1 cellular context compared by ENCODE assay signal in genomic region chr7:75842836-75843446, GRCh38.
TF ChIP-seq lines count a peak whose summit lies in the region.

No MANE protein-coding gene starts in this region.

TF ChIP-seq in K562, 482 proteins besides CTCF, POLR2A, EP300 and RAD21 (continued from another document and continues in another):
- no peak for TF ChIP-seq ZNF431 (CRISPR knock-in tag; IDR thresholded peaks at IDR 0.05)
- TF ChIP-seq VEZF1 (CRISPR knock-in tag; IDR thresholded peaks at IDR 0.05): peak; percentile 53
- no peak for TF ChIP-seq TAF15 (IDR thresholded peaks at IDR 0.05; ENCODE audit: low read depth, low read length)
- peak; percentile 36 for TF ChIP-seq CBFA2T2 (conservative IDR thresholded peaks at IDR 0.05)
- TF ChIP-seq, protein P1, sequence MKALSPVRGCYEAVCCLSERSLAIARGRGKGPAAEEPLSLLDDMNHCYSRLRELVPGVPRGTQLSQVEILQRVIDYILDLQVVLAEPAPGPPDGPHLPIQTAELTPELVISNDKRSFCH (CRISPR knock-in tag; IDR thresholded peaks at IDR 0.05): no peak
- TF ChIP-seq, protein P1 (tag; IDR thresholded peaks at IDR 0.05): no peak
- no peak for TF ChIP-seq ZNF197 (CRISPR knock-in tag; IDR thresholded peaks at IDR 0.05; ENCODE audit: low read depth)
- 0 out of 2 replicates have a peak, but pooled peaks have one; percentile 31 for TF ChIP-seq FOXJ2 (tag; IDR thresholded peaks at IDR 0.05)
- TF ChIP-seq, protein P2, sequence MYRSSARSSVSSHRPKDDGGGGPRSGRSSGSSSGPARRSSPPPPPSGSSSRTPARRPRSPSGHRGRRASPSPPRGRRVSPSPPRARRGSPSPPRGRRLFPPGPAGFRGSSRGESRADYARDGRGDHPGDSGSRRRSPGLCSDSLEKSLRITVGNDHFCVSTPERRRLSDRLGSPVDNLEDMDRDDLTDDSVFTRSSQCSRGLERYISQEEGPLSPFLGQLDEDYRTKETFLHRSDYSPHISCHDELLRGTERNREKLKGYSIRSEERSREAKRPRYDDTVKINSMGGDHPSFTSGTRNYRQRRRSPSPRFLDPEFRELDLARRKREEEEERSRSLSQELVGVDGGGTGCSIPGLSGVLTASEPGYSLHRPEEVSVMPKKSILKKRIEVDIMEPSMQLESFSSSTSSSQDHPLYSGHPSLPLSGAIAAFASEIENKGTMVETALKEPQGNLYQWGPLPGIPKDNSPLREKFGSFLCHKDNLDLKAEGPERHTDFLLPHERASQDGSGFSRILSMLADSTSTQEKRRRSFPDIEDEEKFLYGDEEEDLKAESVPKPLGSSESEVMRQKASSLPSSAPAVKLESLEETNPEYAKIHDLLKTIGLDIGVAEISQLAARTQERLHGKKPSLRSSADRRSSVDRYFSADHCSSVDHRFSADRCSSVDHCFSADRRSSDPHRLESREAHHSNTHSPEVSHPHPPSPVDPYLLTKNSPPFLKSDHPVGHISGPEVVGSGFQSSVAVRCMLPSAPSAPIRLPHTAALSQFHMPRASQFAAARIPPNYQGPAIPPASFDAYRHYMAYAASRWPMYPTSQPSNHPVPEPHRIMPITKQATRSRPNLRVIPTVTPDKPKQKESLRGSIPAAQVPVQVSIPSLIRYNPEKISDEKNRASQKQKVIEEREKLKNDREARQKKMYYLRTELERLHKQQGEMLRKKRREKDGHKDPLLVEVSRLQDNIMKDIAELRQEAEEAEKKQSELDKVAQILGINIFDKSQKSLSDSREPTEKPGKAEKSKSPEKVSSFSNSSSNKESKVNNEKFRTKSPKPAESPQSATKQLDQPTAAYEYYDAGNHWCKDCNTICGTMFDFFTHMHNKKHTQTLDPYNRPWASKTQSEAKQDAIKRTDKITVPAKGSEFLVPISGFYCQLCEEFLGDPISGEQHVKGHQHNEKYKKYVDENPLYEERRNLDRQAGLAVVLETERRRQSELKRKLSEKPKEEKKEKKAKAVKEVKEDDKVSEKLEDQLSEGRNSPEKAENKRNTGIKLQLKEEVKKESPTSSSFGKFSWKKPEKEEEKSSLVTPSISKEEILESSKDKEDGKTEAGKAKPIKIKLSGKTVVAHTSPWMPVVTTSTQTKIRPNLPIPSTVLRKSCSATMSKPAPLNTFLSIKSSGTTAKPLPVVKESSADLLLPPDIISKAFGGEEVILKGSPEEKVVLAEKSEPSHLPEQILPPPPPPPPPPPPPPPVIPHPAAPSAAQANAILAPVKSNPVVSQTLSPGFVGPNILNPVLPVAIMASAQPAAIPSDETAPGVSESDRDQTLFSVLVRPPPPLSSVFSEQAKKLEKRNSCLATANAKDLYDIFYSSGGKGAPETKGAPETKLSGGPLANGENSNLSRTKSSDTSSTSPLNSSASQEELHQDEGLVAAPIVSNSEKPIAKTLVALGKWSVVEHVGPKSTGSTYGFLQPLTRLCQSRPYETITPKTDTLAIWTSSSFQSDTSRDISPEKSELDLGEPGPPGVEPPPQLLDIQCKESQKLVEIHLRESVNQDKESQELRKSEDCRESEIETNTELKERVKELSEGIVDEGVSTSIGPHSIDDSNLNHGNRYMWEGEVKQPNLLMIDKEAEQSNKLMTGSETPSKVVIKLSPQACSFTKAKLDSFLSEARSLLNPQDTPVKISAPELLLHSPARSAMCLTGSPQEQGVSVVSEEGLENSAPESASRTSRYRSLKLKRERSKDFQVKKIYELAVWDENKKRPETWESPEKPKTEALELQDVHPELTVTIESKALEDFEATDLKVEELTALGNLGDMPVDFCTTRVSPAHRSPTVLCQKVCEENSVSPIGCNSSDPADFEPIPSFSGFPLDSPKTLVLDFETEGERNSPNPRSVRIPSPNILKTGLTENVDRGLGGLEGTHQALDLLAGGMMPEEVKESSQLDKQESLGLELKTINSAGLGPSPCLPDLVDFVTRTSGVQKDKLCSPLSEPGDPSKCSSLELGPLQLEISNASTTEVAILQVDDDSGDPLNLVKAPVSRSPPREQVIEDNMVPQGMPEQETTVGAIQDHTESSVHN (IDR thresholded peaks at IDR 0.05; ENCODE audit: borderline replicate concordance in 1 of 2, low read depth in 1 of 2): peak in 1 of 2 experiments; percentile 38; a peak in 1 of 4 replicates
- TF ChIP-seq C11orf30 (IDR thresholded peaks at IDR 0.05; ENCODE audit: low read depth): no peak
- TF ChIP-seq MECOM (CRISPR knock-in tag; IDR thresholded peaks at IDR 0.05): no peak
- peak in 1 of 2 experiments; percentile 54 for TF ChIP-seq E2F6 (IDR thresholded peaks at IDR 0.05; ENCODE audit: borderline replicate concordance in 1 of 2, extremely low read depth in 1 of 2, insufficient read depth in 1 of 2, insufficient read length in 1 of 2, low read depth in 1 of 2, low read length in 1 of 2, poor library complexity in 1 of 2, severe bottlenecking in 1 of 2)
- no peak for TF ChIP-seq THRAP3 (IDR thresholded peaks at IDR 0.05; ENCODE audit: borderline replicate concordance)
- no peak for TF ChIP-seq ZNF695 (CRISPR knock-in tag; IDR thresholded peaks at IDR 0.05)
- no peak for TF ChIP-seq FIP1L1 (IDR thresholded peaks at IDR 0.05; ENCODE audit: low read depth, low read length, poor library complexity, severe bottlenecking)
- no peak for TF ChIP-seq HDAC6 (IDR thresholded peaks at IDR 0.05; ENCODE audit: low read depth, low read length)
- TF ChIP-seq, protein P3, sequence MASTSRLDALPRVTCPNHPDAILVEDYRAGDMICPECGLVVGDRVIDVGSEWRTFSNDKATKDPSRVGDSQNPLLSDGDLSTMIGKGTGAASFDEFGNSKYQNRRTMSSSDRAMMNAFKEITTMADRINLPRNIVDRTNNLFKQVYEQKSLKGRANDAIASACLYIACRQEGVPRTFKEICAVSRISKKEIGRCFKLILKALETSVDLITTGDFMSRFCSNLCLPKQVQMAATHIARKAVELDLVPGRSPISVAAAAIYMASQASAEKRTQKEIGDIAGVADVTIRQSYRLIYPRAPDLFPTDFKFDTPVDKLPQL (IDR thresholded peaks at IDR 0.05; ENCODE audit: extremely low read depth, insufficient read length): no peak
- TF ChIP-seq ZNF785 (CRISPR knock-in tag; IDR thresholded peaks at IDR 0.05): no peak
- no peak for TF ChIP-seq SRSF7 (optimal IDR thresholded peaks at IDR 0.05; ENCODE audit: low read depth, low read length)
- no peak for TF ChIP-seq POLR2AphosphoS2 (IDR thresholded peaks at IDR 0.05; ENCODE audit: low read length)
- peak; percentile 52; the same call in 1 of the 2 replicates for TF ChIP-seq LEF1 (IDR thresholded peaks at IDR 0.05)
- no peak for TF ChIP-seq ZNF41 (CRISPR knock-in tag; conservative IDR thresholded peaks at IDR 0.05)
- TF ChIP-seq, protein P4, sequence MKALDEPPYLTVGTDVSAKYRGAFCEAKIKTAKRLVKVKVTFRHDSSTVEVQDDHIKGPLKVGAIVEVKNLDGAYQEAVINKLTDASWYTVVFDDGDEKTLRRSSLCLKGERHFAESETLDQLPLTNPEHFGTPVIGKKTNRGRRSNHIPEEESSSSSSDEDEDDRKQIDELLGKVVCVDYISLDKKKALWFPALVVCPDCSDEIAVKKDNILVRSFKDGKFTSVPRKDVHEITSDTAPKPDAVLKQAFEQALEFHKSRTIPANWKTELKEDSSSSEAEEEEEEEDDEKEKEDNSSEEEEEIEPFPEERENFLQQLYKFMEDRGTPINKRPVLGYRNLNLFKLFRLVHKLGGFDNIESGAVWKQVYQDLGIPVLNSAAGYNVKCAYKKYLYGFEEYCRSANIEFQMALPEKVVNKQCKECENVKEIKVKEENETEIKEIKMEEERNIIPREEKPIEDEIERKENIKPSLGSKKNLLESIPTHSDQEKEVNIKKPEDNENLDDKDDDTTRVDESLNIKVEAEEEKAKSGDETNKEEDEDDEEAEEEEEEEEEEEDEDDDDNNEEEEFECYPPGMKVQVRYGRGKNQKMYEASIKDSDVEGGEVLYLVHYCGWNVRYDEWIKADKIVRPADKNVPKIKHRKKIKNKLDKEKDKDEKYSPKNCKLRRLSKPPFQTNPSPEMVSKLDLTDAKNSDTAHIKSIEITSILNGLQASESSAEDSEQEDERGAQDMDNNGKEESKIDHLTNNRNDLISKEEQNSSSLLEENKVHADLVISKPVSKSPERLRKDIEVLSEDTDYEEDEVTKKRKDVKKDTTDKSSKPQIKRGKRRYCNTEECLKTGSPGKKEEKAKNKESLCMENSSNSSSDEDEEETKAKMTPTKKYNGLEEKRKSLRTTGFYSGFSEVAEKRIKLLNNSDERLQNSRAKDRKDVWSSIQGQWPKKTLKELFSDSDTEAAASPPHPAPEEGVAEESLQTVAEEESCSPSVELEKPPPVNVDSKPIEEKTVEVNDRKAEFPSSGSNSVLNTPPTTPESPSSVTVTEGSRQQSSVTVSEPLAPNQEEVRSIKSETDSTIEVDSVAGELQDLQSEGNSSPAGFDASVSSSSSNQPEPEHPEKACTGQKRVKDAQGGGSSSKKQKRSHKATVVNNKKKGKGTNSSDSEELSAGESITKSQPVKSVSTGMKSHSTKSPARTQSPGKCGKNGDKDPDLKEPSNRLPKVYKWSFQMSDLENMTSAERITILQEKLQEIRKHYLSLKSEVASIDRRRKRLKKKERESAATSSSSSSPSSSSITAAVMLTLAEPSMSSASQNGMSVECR (CRISPR knock-in tag; IDR thresholded peaks at IDR 0.05): no peak
- TF ChIP-seq ARID1B (IDR thresholded peaks at IDR 0.05): peak; percentile 68
- no peak for TF ChIP-seq HDGF (IDR thresholded peaks at IDR 0.05)
- TF ChIP-seq CTBP1 (IDR thresholded peaks at IDR 0.05; ENCODE audit: borderline replicate concordance): no peak; the same call in 1 of the 2 replicates
- TF ChIP-seq ZNF75A (CRISPR knock-in tag; IDR thresholded peaks at IDR 0.05): no peak
- no peak for TF ChIP-seq MAFG (tag; conservative IDR thresholded peaks at IDR 0.05)
- TF ChIP-seq KDM4B (IDR thresholded peaks at IDR 0.05; ENCODE audit: borderline replicate concordance in 2 of 2, low read depth in 1 of 2): peak in 1 of 2 experiments; percentile 71; a peak in 1 of 4 replicates
- TF ChIP-seq E4F1 (CRISPR knock-in tag; IDR thresholded peaks at IDR 0.05; ENCODE audit: borderline replicate concordance): no peak
- peak; percentile 31; the same call in 1 of the 2 replicates for TF ChIP-seq POLR2H (tag; IDR thresholded peaks at IDR 0.05; ENCODE audit: low read depth)
- no peak for TF ChIP-seq ILF3 (IDR thresholded peaks at IDR 0.05; ENCODE audit: borderline replicate concordance)
- TF ChIP-seq IRF2 (CRISPR knock-in tag; IDR thresholded peaks at IDR 0.05): no peak
- no peak for TF ChIP-seq SRSF9 (IDR thresholded peaks at IDR 0.05; ENCODE audit: borderline replicate concordance, low read depth, low read length)
- TF ChIP-seq SNAPC5 (CRISPR knock-in tag; IDR thresholded peaks at IDR 0.05): peak; percentile 65; the same call in 1 of the 2 replicates
- no peak for TF ChIP-seq NUFIP1 (IDR thresholded peaks at IDR 0.05; ENCODE audit: partially characterized antibody)
- peak; percentile 27 for TF ChIP-seq ARHGAP35 (IDR thresholded peaks at IDR 0.05; ENCODE audit: partially characterized antibody)
- TF ChIP-seq RBM25 (IDR thresholded peaks at IDR 0.05; ENCODE audit: low read depth, low read length, severe bottlenecking): no peak
- TF ChIP-seq ZNF561 (CRISPR knock-in tag; conservative IDR thresholded peaks at IDR 0.05): no peak
- no peak for TF ChIP-seq TFAM (CRISPR knock-in tag; conservative IDR thresholded peaks at IDR 0.05)
